In the genomic region with DNA sequence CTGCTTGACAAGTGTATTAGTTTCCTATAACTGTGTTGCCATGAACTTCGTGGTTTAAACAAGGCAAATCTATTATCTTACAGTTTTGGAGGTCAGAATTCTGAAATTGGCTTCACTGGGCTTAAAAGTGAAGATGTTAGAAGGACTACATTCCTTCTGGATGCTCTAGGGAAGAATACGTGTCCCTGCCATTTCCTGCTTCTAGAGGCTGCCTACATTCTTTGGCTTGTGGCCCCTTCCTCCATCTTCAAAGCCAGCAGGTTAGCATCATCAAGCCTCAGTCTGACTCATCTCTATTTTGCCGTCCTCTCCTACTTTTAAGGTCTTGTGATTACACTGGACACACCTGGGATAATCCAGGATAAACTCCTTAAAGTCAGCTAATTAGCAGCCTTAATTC, we compare ENCODE assay signal across 17 cellular contexts.
DNase-seq lines count a peak whose midpoint lies in the region; ATAC-seq and TF ChIP-seq lines count a peak whose summit lies in the region.
"Had no signal": no experiment of that assay in that cellular context is flagged by ENCODE, and none has a peak within 500 bp of the region (broad histone marks: within the 10 kb centered on the region; RNA-seq: fewer than 3 reads in every experiment).

No MANE protein-coding gene starts in this region.

- H3K9me3 ChIP-seq in PC-9 (ENCODE audit: insufficient read depth, low read depth) = peaks cover 36% of the 10 kb centered on the region
- peaks cover 27% of the 10 kb centered on the region for H3K9me3 ChIP-seq in endodermal cell (ENCODE audit: control insufficient read depth, low read length)
- H3K9me3 ChIP-seq: BE2C had no signal

- no peak for ATAC-seq in stimulated activated naive CD8-positive, alpha-beta T cell treated with anti-CD3 and anti-CD28 coated beads, Interleukin-15, Interleukin-2, amounts not matched to agents 100 U/mL and 50 U/mL, for 24 hours
- ATAC-seq in GM21526 (IDR thresholded peaks at IDR 0.05; ENCODE audit: low FRiP score, unreplicated experiment) = no peak

- H2AFZ ChIP-seq in PC-9 = no peak overlapping the region

- intact Hi-C loops in PC-9 (cut with micrococcal nuclease; ENCODE audit: unreplicated experiment) = loop anchor here (5.0 kb wide), 1 partner anchor 355 kb away; a partner anchor contains a TSS

- H3K27me3 ChIP-seq in PC-9 (ENCODE audit: insufficient read depth, low read depth) = no peaks in the 10 kb centered on the region
- H3K27me3 ChIP-seq in endodermal cell (ENCODE audit: control insufficient read depth, insufficient read depth, low read length, poor library complexity, severe bottlenecking) = no peaks in the 10 kb centered on the region
- H3K27me3 ChIP-seq: BE2C had no signal

- H3K4me3 Mint-ChIP-seq in stimulated activated naive CD8-positive, alpha-beta T cell treated with anti-CD3 and anti-CD28 coated beads, Interleukin-15, Interleukin-2, amounts not matched to agents 100 ng/mL and 50 ng/mL, for 24 hours = no peak overlapping the region
- no peak overlapping the region for H3K4me3 Mint-ChIP-seq in endodermal cell
- H3K4me3 Mint-ChIP-seq: CD4-positive, CD25-positive, alpha-beta regulatory T cell; CD8-positive, alpha-beta memory T cell; H9 had no signal

- peaks cover 40% of the 10 kb centered on the region for H3K4me1 ChIP-seq in PC-9 (replicated peaks; ENCODE audit: insufficient read depth)
- H3K4me1 ChIP-seq in endodermal cell (ENCODE audit: control insufficient read depth, insufficient read depth, low read length) = no peaks in the 10 kb centered on the region
- H3K4me1 ChIP-seq: BE2C had no signal

- H3K4me3 ChIP-seq in PC-9 (no peak overlapping the region), endodermal cell (ENCODE audit: low read length) (peak overlapping the region; percentile 17)

- TF ChIP-seq CTCF in PC-9 (conservative IDR thresholded peaks at IDR 0.05) = no peak
- TF ChIP-seq CTCF in endodermal cell (conservative IDR thresholded peaks at IDR 0.05) = no peak

- H3F3A ChIP-seq in PC-9 (ENCODE audit: insufficient read depth, low read depth) = peaks cover 32% of the 10 kb centered on the region

- H3K9me2 ChIP-seq in PC-9 (ENCODE audit: insufficient read depth) = no peaks in the 10 kb centered on the region

- H3K36me3 ChIP-seq in PC-9 (ENCODE audit: low read depth) (no peaks in the 10 kb centered on the region), endodermal cell (ENCODE audit: control insufficient read depth, insufficient read depth, low read length) (no peaks in the 10 kb centered on the region)
- H3K36me3 ChIP-seq: BE2C had no signal

- peaks cover 5% of the 10 kb centered on the region for H3K27me3 Mint-ChIP-seq in stimulated activated naive CD8-positive, alpha-beta T cell treated with anti-CD3 and anti-CD28 coated beads, Interleukin-15, Interleukin-2, amounts not matched to agents 100 ng/mL and 50 ng/mL, for 24 hours
- no peaks in the 10 kb centered on the region for H3K27me3 Mint-ChIP-seq in endodermal cell (ENCODE audit: insufficient read depth)
- H3K27me3 Mint-ChIP-seq: CD4-positive, CD25-positive, alpha-beta regulatory T cell had no signal

- H3K9me3 Mint-ChIP-seq in stimulated activated naive CD8-positive, alpha-beta T cell treated with anti-CD3 and anti-CD28 coated beads, Interleukin-15, Interleukin-2, amounts not matched to agents 100 ng/mL and 50 ng/mL, for 24 hours = peaks cover 16% of the 10 kb centered on the region
- peaks cover 27% of the 10 kb centered on the region for H3K9me3 Mint-ChIP-seq in endodermal cell

- no peak overlapping the region for H3K4me2 ChIP-seq in PC-9

- no peaks in the 10 kb centered on the region for H4K20me1 ChIP-seq in PC-9 (ENCODE audit: insufficient read depth)

- H3K27ac ChIP-seq in PC-9 (peak overlapping the region; percentile 79), endodermal cell (ENCODE audit: low read depth, low read length) (no peak overlapping the region)
- H3K27ac ChIP-seq: HL-60 had no signal

- POLR2A ChIA-PET in PC-9 (lab: Charles Lee; ENCODE audit: unreplicated experiment) = no interaction called here

- CTCF ChIA-PET in PC-9 (lab: Charles Lee) = no interaction called here

- no peaks in the 10 kb centered on the region for H3K79me2 ChIP-seq in PC-9 (ENCODE audit: low read depth)

- peaks cover 38% of the 10 kb centered on the region for H3K4me1 Mint-ChIP-seq in stimulated activated naive CD8-positive, alpha-beta T cell treated with anti-CD3 and anti-CD28 coated beads, Interleukin-15, Interleukin-2, amounts not matched to agents 100 ng/mL and 50 ng/mL, for 24 hours (ENCODE audit: low read depth)
- no peaks in the 10 kb centered on the region for H3K4me1 Mint-ChIP-seq in endodermal cell
- H3K4me1 Mint-ChIP-seq: CD4-positive, CD25-positive, alpha-beta regulatory T cell; CD8-positive, alpha-beta memory T cell had no signal

- no TSS peak for BruUV-seq in PC-9 (replicated peaks; lab: Mats Ljungman, UMichigan)

- DNase-seq in stimulated activated naive CD8-positive, alpha-beta T cell treated with anti-CD3 and anti-CD28 coated beads, Interleukin-15, Interleukin-2, amounts not matched to agents 100 U/mL and 50 U/mL, for 24 hours = no peak
- DNase-seq in HT1080 (ENCODE audit: low read depth) = peak; percentile 10
- DNase-seq in PC-9 = no peak
- no peak for DNase-seq in endodermal cell
- DNase-seq in MV-4-11 (lab: John Stamatoyannopoulos, UW) = no peak
- no peak for DNase-seq in Ammon's horn (ENCODE audit: low spot score)
- DNase-seq: BE2C; C1 segment of cervical spinal cord; CD4-positive, CD25-positive, alpha-beta regulatory T cell; CD8-positive, alpha-beta memory T cell; COR-L47; H9; IMR-90; KBM-7 had no signal

- H3K27ac Mint-ChIP-seq in stimulated activated naive CD8-positive, alpha-beta T cell treated with anti-CD3 and anti-CD28 coated beads, Interleukin-15, Interleukin-2, amounts not matched to agents 100 ng/mL and 50 ng/mL, for 24 hours = peak overlapping the region; percentile 22
- H3K27ac Mint-ChIP-seq in endodermal cell = no peak overlapping the region
- H3K27ac Mint-ChIP-seq: CD4-positive, CD25-positive, alpha-beta regulatory T cell; H9 had no signal

- 95% methylated on average over 2 to 3 of the region's 3 CpGs for WGBS in endodermal cell (ENCODE audit: insufficient coverage in 1 of 2, insufficient read length in 1 of 2), 2 experiments

- H3K9ac ChIP-seq in endodermal cell (ENCODE audit: extremely low read depth, low read length, poor library complexity, severe bottlenecking) = no peak overlapping the region

- peaks cover 10% of the 10 kb centered on the region for H3K36me3 Mint-ChIP-seq in stimulated activated naive CD8-positive, alpha-beta T cell treated with anti-CD3 and anti-CD28 coated beads, Interleukin-15, Interleukin-2, amounts not matched to agents 100 ng/mL and 50 ng/mL, for 24 hours (ENCODE audit: low read depth)
- peaks cover 46% of the 10 kb centered on the region for H3K36me3 Mint-ChIP-seq in endodermal cell (ENCODE audit: low read depth)
- H3K36me3 Mint-ChIP-seq: CD4-positive, CD25-positive, alpha-beta regulatory T cell had no signal
